ENCODE assay signal across 9 cellular contexts in the genomic region with DNA sequence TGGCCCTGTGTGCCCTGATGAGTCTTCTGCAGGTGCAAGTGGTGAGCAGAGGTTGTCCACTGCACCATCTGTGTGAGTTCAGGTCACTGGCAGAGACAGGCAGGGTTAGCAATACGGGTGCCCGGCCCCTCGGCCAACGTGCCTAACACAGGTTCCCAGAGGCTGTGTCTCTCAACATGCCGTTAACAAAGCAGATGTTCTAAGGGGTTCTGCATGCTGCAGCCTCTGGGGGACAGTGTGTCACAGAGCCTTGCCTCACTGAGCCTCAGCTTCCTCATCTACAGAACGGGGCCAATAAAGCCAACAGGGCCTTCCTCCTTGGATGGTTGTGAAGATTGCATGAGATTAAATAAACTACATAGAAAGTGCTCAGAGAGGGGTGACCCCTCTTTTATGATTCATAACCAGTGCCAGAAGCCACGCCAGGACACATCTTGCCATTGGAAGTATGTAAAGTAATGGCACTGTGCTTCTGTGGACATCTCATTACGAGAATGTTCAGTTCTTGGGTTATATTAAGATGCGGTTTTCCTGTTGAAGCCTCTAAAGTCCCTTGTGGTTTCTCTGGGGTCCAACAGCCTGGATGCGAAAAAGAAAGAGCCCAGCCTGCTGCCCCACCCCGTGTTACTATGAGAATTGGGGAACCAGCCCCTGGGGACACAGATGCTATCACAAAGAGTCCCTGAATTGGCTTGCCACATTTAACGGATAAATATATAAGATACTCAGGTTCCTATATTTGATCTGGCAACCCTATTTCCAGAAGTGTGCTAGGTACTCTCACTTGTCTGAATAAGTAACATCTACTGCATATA. TPM values are rescaled to one million over a fixed set of nuclear protein-coding genes. Genes with fewer than 3 reads are reported as not detected.
A peak's percentile ranks its signal among the peaks of the same experiment; 100 is the strongest.
DNase-seq lines count a peak whose midpoint lies in the region; ATAC-seq and TF ChIP-seq lines count a peak whose summit lies in the region.
"Had no signal": no experiment of that assay in that cellular context is flagged by ENCODE, and none has a peak within 500 bp of the region (broad histone marks: within the 10 kb centered on the region; RNA-seq: fewer than 3 reads in every experiment).

No MANE protein-coding gene starts in this region.

- no peak for DNase-seq in central memory CD8-positive, alpha-beta T cell (ENCODE audit: low spot score in 2 of 2)
- no peak for DNase-seq in foreskin fibroblast
- no peak for DNase-seq in activated CD8-positive, alpha-beta memory T cell treated with anti-CD3 and anti-CD28 coated beads, Interleukin-2, amount 50 U/mL, for 4 hours
- DNase-seq in dorsolateral prefrontal cortex, result no peak
- DNase-seq in DMS79 (lab: John Stamatoyannopoulos, UW), result no peak

- H3K27ac ChIP-seq in dorsolateral prefrontal cortex, result no peak overlapping the region

- H3K4me3 ChIP-seq in foreskin fibroblast (ENCODE audit: low read depth in 1 of 2, low read length in 2 of 2), result no peak overlapping the region
- H3K4me3 ChIP-seq in dorsolateral prefrontal cortex, result no peak overlapping the region
- H3K4me3 ChIP-seq: skin epidermis had no signal

- H3K27me3 Mint-ChIP-seq in central memory CD8-positive, alpha-beta T cell, result no peaks in the 10 kb centered on the region

- peaks cover 34% of the 10 kb centered on the region for H3K4me1 Mint-ChIP-seq in central memory CD8-positive, alpha-beta T cell

- H3K27me3 ChIP-seq in dorsolateral prefrontal cortex, result no peaks in the 10 kb centered on the region

- no peaks in the 10 kb centered on the region for H3K36me3 Mint-ChIP-seq in central memory CD8-positive, alpha-beta T cell (ENCODE audit: insufficient read depth)

- peak; percentile 32 for TF ChIP-seq POLR2A in GM15510 (IDR thresholded peaks at IDR 0.05; ENCODE audit: borderline replicate concordance, extremely low read depth, insufficient read length)

- TF ChIP-seq CTCF in foreskin fibroblast (IDR thresholded peaks at IDR 0.05; ENCODE audit: low read depth, low read length) (no peak), dorsolateral prefrontal cortex (IDR thresholded peaks at IDR 0.05 in 54 of 56, conservative IDR thresholded peaks at IDR 0.05 in 2 of 56; ENCODE audit: low read depth in 1 of 56, partially characterized antibody in 56 of 56) (no peak)

- ATAC-seq in GM21447 (IDR thresholded peaks at IDR 0.05; ENCODE audit: unreplicated experiment), result peak; percentile 72
- ATAC-seq in HG03575 (IDR thresholded peaks at IDR 0.05; ENCODE audit: extremely low read depth, insufficient number of reproducible peaks, low FRiP score, unreplicated experiment), result peak; percentile 28
- peak; percentile 71 for ATAC-seq in central memory CD8-positive, alpha-beta T cell (replicated peaks; ENCODE audit: extremely low read depth, poor library complexity, severe bottlenecking)

- H3K4me3 Mint-ChIP-seq in central memory CD8-positive, alpha-beta T cell, result peak overlapping the region; percentile 55

- H3K9me3 Mint-ChIP-seq in central memory CD8-positive, alpha-beta T cell, result no peaks in the 10 kb centered on the region

- intact Hi-C loops in dorsolateral prefrontal cortex (cut with DNase I), result loop anchor here in 1 of 2 donors (2.0 to 5.0 kb wide), 2 partner anchors 40 to 187 kb away; no protein-coding TSS in a partner anchor

- H3K27ac Mint-ChIP-seq in central memory CD8-positive, alpha-beta T cell (ENCODE audit: low read depth), result peak overlapping the region; percentile 80

RNA-seq across cellular contexts. Expression of a gene that starts 11.2 kb away (rescaled TPM):
- 10 to 100 TPM; 24.3 to 56.2 (median 37.9) TPM for total RNA-seq in dorsolateral prefrontal cortex

RNA-seq across cellular contexts. Expression of a gene that starts 43.4 kb away (rescaled TPM):
- total RNA-seq in dorsolateral prefrontal cortex, result 10 to 100 TPM; 37.5 to 83.8 (median 56.2) TPM
